Comparison of ENCODE assay signal across 18 cellular contexts in genomic region chr4:163612762-163613161, GRCh38.
DNase-seq lines count a peak whose midpoint lies in the region; ATAC-seq and TF ChIP-seq lines count a peak whose summit lies in the region.
"Had no signal": no experiment of that assay in that cellular context is flagged by ENCODE, and none has a peak within 500 bp of the region (broad histone marks: within the 10 kb centered on the region; RNA-seq: fewer than 3 reads in every experiment).

No MANE protein-coding gene starts in this region.

- H3K4me2 ChIP-seq in SU-DHL-6 (ENCODE audit: low read depth, low read length, poor library complexity, severe bottlenecking): peak overlapping the region; percentile 60

- no peak overlapping the region for H3K27ac Mint-ChIP-seq in T-helper 2 cell treated with Interferon-gamma antibody and Interleukin-4, amounts not matched to agents 5 μg/mL and 100 μg/mL, for 36 hours
- H3K27ac Mint-ChIP-seq: activated naive CD8-positive, alpha-beta T cell had no signal

- H4K20me1 ChIP-seq in SU-DHL-6 (ENCODE audit: low read depth, low read length): no peaks in the 10 kb centered on the region

- peak overlapping the region; percentile 1 for H2AFZ ChIP-seq in SU-DHL-6 (ENCODE audit: low read depth, low read length, severe bottlenecking)

- no peaks in the 10 kb centered on the region for H3K9me3 ChIP-seq in heart left ventricle
- no peaks in the 10 kb centered on the region for H3K9me3 ChIP-seq in SU-DHL-6 (ENCODE audit: insufficient read depth, low read length)
- no peaks in the 10 kb centered on the region for H3K9me3 ChIP-seq in mucosa of descending colon
- no peaks in the 10 kb centered on the region for H3K9me3 ChIP-seq in transverse colon
- H3K9me3 ChIP-seq in prostate gland: no peaks in the 10 kb centered on the region
- H3K9me3 ChIP-seq: HAP-1 had no signal

- H3K79me2 ChIP-seq in SU-DHL-6 (ENCODE audit: insufficient read depth, low read length): no peaks in the 10 kb centered on the region

- TF ChIP-seq EP300 in transverse colon (IDR thresholded peaks at IDR 0.05; ENCODE audit: low read depth): no peak

- DNase-seq in heart left ventricle (no peak), Right ventricle myocardium inferior (ENCODE audit: missing footprints) (no peak), mucosa of descending colon (no peak), transverse colon (no peak), prostate gland (ENCODE audit: low spot score) (no peak)
- DNase-seq in T-helper 2 cell treated with Interferon-gamma antibody and Interleukin-4, amounts not matched to agents 5 μg/mL and 100 μg/mL, for 36 hours (ENCODE audit: low spot score): no peak
- DNase-seq: activated CD4-positive, alpha-beta T cell treated with anti-CD3 and anti-CD28 coated beads, Interleukin-2, amount 50 U/mL, for 48 hours; activated T-cell treated with anti-CD3 and anti-CD28 coated beads, Interleukin-2, amount 50 U/mL, for 48 hours; CD4-positive, CD25-positive, alpha-beta regulatory T cell; effector CD4-positive, alpha-beta T cell; NCI-H2227 treated with DMSO at 0.1 percent for 48 hours; retina; stimulated activated CD4-positive, alpha-beta T cell treated with anti-CD3 and anti-CD28 coated beads, Interleukin-1b, Interleukin-23, amount 100 ng/mL, for 48 hours; T-cell had no signal

- H3F3A ChIP-seq in SU-DHL-6 (ENCODE audit: insufficient read depth): peaks cover 7% of the 10 kb centered on the region; the same call in 1 of the 2 replicates

- in situ Hi-C loops in transverse colon (cut with MboI; ENCODE audit: low pct_ligation_motif_present in 1 of 4, low pct_unique_long_range_greater_than_20kb in 1 of 4, low sequenced_read_pairs in 3 of 4): no loop called here

- no peak for ATAC-seq in heart left ventricle
- no peak for ATAC-seq in Right ventricle myocardium inferior
- peak; percentile 39 for ATAC-seq in mucosa of descending colon
- ATAC-seq in GM21423 (IDR thresholded peaks at IDR 0.05; ENCODE audit: unreplicated experiment): no peak
- ATAC-seq: T-cell had no signal

- no peaks in the 10 kb centered on the region for H3K36me3 ChIP-seq in heart left ventricle
- H3K36me3 ChIP-seq in SU-DHL-6 (ENCODE audit: low read length): no peaks in the 10 kb centered on the region
- H3K36me3 ChIP-seq in mucosa of descending colon (ENCODE audit: low read depth): no peaks in the 10 kb centered on the region
- no peaks in the 10 kb centered on the region for H3K36me3 ChIP-seq in transverse colon
- no peaks in the 10 kb centered on the region for H3K36me3 ChIP-seq in prostate gland
- H3K36me3 ChIP-seq: HAP-1 had no signal

- no peaks in the 10 kb centered on the region for H3K36me3 Mint-ChIP-seq in T-helper 2 cell treated with Interferon-gamma antibody and Interleukin-4, amounts not matched to agents 5 μg/mL and 100 μg/mL, for 36 hours (ENCODE audit: low read depth)
- H3K36me3 Mint-ChIP-seq: CD4-positive, CD25-positive, alpha-beta regulatory T cell; T-cell had no signal

- H3K9me3 Mint-ChIP-seq in T-helper 2 cell treated with Interferon-gamma antibody and Interleukin-4, amounts not matched to agents 5 μg/mL and 100 μg/mL, for 36 hours: no peaks in the 10 kb centered on the region

- TF ChIP-seq POLR2A in heart left ventricle (IDR thresholded peaks at IDR 0.05) (no peak), transverse colon (IDR thresholded peaks at IDR 0.05) (no peak), prostate gland (IDR thresholded peaks at IDR 0.05) (no peak)

- H3K27me3 ChIP-seq in heart left ventricle (no peaks in the 10 kb centered on the region), SU-DHL-6 (ENCODE audit: low read length) (no peaks in the 10 kb centered on the region), transverse colon (no peaks in the 10 kb centered on the region), prostate gland (replicated peaks; ENCODE audit: insufficient read depth) (no peaks in the 10 kb centered on the region)

- H3K9ac ChIP-seq in SU-DHL-6 (ENCODE audit: low read length): peak overlapping the region; percentile 37

- no peak overlapping the region for H3K4me3 Mint-ChIP-seq in T-helper 2 cell treated with Interferon-gamma antibody and Interleukin-4, amounts not matched to agents 5 μg/mL and 100 μg/mL, for 36 hours
- H3K4me3 Mint-ChIP-seq: activated naive CD8-positive, alpha-beta T cell; CD4-positive, CD25-positive, alpha-beta regulatory T cell had no signal

- H3K4me3 ChIP-seq in heart left ventricle (peak overlapping the region in 9 of 12 donors; percentile 0 to 61 (median 33)), SU-DHL-6 (ENCODE audit: insufficient read depth, low read length, poor library complexity, severe bottlenecking) (peak overlapping the region; percentile 10), mucosa of descending colon (no peak overlapping the region), transverse colon (peak overlapping the region in 1 of 4 donors; percentile 35), prostate gland (no peak overlapping the region)
- H3K4me3 ChIP-seq: HAP-1 had no signal

- no peaks in the 10 kb centered on the region for H3K4me1 Mint-ChIP-seq in T-helper 2 cell treated with Interferon-gamma antibody and Interleukin-4, amounts not matched to agents 5 μg/mL and 100 μg/mL, for 36 hours (ENCODE audit: low read depth)

- H3K4me1 ChIP-seq in heart left ventricle: peaks cover 0 to 17% (median 0%) of the 10 kb centered on the region in 12 donors
- no peaks in the 10 kb centered on the region for H3K4me1 ChIP-seq in mucosa of descending colon (ENCODE audit: low read depth)
- no peaks in the 10 kb centered on the region for H3K4me1 ChIP-seq in transverse colon
- H3K4me1 ChIP-seq in prostate gland (replicated peaks): no peaks in the 10 kb centered on the region

- no peaks in the 10 kb centered on the region for H3K27me3 Mint-ChIP-seq in T-helper 2 cell treated with Interferon-gamma antibody and Interleukin-4, amounts not matched to agents 5 μg/mL and 100 μg/mL, for 36 hours (ENCODE audit: low read depth)
- H3K27me3 Mint-ChIP-seq: CD4-positive, CD25-positive, alpha-beta regulatory T cell had no signal

- TF ChIP-seq CTCF in heart left ventricle (IDR thresholded peaks at IDR 0.05) (no peak), SU-DHL-6 (IDR thresholded peaks at IDR 0.05; ENCODE audit: insufficient read depth, low read length, poor library complexity, severe bottlenecking) (no peak), mucosa of descending colon (IDR thresholded peaks at IDR 0.05) (no peak), transverse colon (IDR thresholded peaks at IDR 0.05) (no peak), prostate gland (IDR thresholded peaks at IDR 0.05) (no peak)

- intact Hi-C loops in heart left ventricle (cut with DNase I): no loop called here
- intact Hi-C loops in Right ventricle myocardium inferior (cut with DNase I): no loop called here
- intact Hi-C loops in mucosa of descending colon (cut with DNase I, micrococcal nuclease): no loop called here
- intact Hi-C loops in transverse colon (cut with DNase I; ENCODE audit: low total_unique reads): no loop called here
- intact Hi-C loops in prostate gland (cut with DNase I): no loop called here

- no peaks in the 10 kb centered on the region for H3K9me2 ChIP-seq in SU-DHL-6 (replicated peaks; ENCODE audit: insufficient read depth, low read length)

- H3K27ac ChIP-seq in heart left ventricle: peak overlapping the region in 1 of 12 donors; percentile 86
- peak overlapping the region; percentile 74 for H3K27ac ChIP-seq in SU-DHL-6 (ENCODE audit: low read depth, low read length)
- peak overlapping the region; percentile 30 to 45 (median 40) for H3K27ac ChIP-seq in transverse colon
- H3K27ac ChIP-seq in prostate gland: no peak overlapping the region

Comparison
In these comparisons a context has a peak if more than half of its experiments do, and no peak if none do; other contexts are left out.
1. H3K27ac ChIP-seq: peak in SU-DHL-6 (single experiment) and transverse colon (4 of 4); none in prostate gland (0 of 2).
2. H3K4me3 ChIP-seq: peak in heart left ventricle (9 of 12) and SU-DHL-6 (single experiment); none in mucosa of descending colon (single experiment) and prostate gland (0 of 2).